In the genomic region with DNA sequence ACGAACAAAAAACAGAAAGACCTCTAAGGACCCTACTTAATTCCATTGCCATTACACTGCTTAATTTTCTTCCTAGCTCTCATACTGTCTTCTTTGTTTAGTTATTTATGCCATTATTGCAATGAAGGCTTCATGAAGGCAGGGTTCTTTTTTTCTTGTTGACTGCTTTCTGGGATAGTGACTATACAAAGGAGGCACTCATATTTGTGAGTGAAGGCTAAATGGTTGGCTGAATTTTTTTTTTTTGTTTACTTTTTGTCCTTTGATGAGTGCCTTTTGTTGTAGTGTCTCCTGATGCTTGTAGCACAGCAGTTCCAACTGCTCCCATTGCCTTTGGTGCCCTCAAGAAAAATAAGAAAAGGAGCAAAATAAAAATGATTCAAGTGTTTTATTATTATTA, we compare ENCODE assay signal across 16 cellular contexts.
"Had no signal": no experiment of that assay in that cellular context is flagged by ENCODE, and none has a peak within 500 bp of the region (broad histone marks: within the 10 kb centered on the region; RNA-seq: fewer than 3 reads in every experiment).

No MANE protein-coding gene starts in this region.

- ATAC-seq: activated CD4-positive, CD25-positive, alpha-beta regulatory T cell treated with anti-CD3 and anti-CD28 coated beads, Interleukin-2, amount 50 U/mL, for 24 hours; activated CD8-positive, alpha-beta memory T cell treated with anti-CD3 and anti-CD28 coated beads, Interleukin-2, amount 10 ng/mL, durations not matched to agents 7 days and 5 days; activated naive CD4-positive, alpha-beta T cell treated with anti-CD3 and anti-CD28 coated beads, Interleukin-2, amount 50 U/mL, for 72 hours; body of pancreas; lower lobe of right lung had no signal

- FAIRE-seq: TTC549 had no signal

- DNase-seq: activated CD4-positive, alpha-beta T cell treated with anti-CD3 and anti-CD28 coated beads, Interleukin-2, amount 50 U/mL, for 48 hours; activated CD8-positive, alpha-beta memory T cell treated with anti-CD3 and anti-CD28 coated beads, Interleukin-2, amount 10 ng/mL, durations not matched to agents 7 days and 5 days; activated effector memory CD4-positive, alpha-beta T cell treated with Interleukin-2 at 50 U/mL for 16 hours; activated T-cell treated with anti-CD3 and anti-CD28 coated beads, Interleukin-2, amount 50 U/mL, for 24 hours; amniotic stem cell; body of pancreas; cerebellar nuclear complex; erythroblast; lower lobe of right lung; midbrain; stimulated activated CD4-positive, alpha-beta T cell treated with anti-CD3 and anti-CD28 coated beads, Interleukin-4, amount 100 ng/mL, for 4 hours; stomach; thyroid gland had no signal
